ENCODE assay signal across 1 cellular context in the genomic region with DNA sequence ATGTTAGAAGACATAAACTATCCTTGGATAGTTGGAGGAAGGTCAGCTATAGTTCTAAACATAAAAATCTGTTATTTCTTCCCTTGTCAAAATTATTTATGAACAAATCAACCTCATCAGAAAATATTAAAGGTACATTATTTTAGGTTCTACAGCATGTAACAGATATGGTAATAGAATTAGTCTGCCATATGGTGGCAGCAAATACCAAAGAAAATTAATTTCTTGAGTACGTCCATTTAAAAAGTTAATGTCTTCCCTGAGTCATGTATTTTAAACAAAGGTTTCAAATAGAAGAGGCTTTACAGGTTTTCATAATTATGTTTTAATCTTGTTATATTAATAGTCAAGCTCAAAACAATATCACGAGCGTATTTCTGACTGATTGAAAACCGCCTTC.
TF ChIP-seq lines count a peak whose summit lies in the region.

No MANE protein-coding gene starts in this region.

TF ChIP-seq in endothelial cell of umbilical vein, 7 proteins besides CTCF, POLR2A, EP300 and RAD21 (continued from another document):
- TF ChIP-seq, protein P1, sequence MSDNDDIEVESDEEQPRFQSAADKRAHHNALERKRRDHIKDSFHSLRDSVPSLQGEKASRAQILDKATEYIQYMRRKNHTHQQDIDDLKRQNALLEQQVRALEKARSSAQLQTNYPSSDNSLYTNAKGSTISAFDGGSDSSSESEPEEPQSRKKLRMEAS (IDR thresholded peaks at IDR 0.05; ENCODE audit: insufficient read depth, insufficient read length), result no peak
- no peak for TF ChIP-seq GATA2 (IDR thresholded peaks at IDR 0.05; ENCODE audit: insufficient read depth, insufficient read length, low read depth, low read length)
